ENCODE assay signal across 8 cellular contexts in the genomic region with DNA sequence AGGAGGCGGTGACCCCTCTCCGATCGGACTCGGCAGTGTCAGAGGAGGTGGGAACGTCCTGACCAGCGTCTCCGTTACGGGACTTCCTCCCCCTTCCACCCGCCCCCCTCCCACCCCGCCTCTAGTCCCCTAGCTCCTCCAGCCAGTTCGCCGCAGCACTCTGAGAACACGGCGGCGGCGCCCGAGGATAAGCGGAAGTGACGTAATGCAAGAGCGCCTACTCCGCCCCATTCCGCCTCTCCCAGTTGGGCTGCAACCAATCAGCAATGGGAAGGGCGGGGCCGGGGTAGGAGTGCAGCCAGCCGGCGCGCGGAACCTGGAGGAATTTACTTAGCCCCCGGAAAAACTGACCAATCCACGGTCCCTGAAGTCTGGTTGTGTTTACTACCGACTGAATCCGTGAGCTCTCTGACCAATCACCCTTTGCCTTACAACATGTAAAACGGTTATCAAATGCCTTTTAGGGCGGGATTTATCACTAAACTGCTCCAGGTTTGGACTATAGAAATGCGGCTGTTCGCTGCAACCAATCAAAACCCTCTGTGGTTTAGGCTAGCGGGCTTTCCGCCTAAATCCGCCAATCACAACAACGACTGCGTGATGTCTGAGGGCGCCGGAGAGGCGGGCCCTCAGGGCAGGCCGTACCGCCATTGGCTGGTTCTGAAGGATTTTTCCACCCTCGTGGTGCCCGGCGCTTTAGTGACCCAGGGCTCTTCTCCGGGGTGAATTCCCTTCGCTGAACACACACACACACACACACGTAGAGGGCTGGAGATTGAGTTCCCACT.
A peak's percentile ranks its signal among the peaks of the same experiment; 100 is the strongest.
DNase-seq lines count a peak whose midpoint lies in the region; ATAC-seq lines count a peak whose summit lies in the region.

A gene with protein sequence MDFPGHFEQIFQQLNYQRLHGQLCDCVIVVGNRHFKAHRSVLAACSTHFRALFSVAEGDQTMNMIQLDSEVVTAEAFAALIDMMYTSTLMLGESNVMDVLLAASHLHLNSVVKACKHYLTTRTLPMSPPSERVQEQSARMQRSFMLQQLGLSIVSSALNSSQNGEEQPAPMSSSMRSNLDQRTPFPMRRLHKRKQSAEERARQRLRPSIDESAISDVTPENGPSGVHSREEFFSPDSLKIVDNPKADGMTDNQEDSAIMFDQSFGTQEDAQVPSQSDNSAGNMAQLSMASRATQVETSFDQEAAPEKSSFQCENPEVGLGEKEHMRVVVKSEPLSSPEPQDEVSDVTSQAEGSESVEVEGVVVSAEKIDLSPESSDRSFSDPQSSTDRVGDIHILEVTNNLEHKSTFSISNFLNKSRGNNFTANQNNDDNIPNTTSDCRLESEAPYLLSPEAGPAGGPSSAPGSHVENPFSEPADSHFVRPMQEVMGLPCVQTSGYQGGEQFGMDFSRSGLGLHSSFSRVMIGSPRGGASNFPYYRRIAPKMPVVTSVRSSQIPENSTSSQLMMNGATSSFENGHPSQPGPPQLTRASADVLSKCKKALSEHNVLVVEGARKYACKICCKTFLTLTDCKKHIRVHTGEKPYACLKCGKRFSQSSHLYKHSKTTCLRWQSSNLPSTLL (minus strand): TSS at position 202 of the 788 bp plus-strand sequence. CDS start 22,899 bp downstream, outside the sequence.

- DNase-seq in AG08396 (ENCODE audit: low spot score) (peak; percentile 97), NCI-H446 (lab: John Stamatoyannopoulos, UW) (peak; percentile 96 to 100), cerebellar cortex (ENCODE audit: low spot score) (peak; percentile 100), islet precursor cell (peak; percentile 100)
- DNase-seq in activated CD4-positive, CD25-positive, alpha-beta regulatory T cell treated with anti-CD3 and anti-CD28 coated beads, Interleukin-2, amount 50 U/mL, for 16 hours (ENCODE audit: low read depth, low spot score) = peak; percentile 98
- peak; percentile 95 to 99 (median 98) for DNase-seq in stimulated activated CD4-positive, alpha-beta T cell treated with anti-CD3 and anti-CD28 coated beads, Interleukin-12 subunit alpha, Interleukin-12 subunit beta, amount 100 ng/mL, for 48 hours (ENCODE audit: low read depth in 2 of 3, low spot score in 1 of 3)

- ATAC-seq in GM19023 (IDR thresholded peaks at IDR 0.05; ENCODE audit: unreplicated experiment) = peak; percentile 79
- peak; percentile 78 for ATAC-seq in HG03342 (IDR thresholded peaks at IDR 0.05; ENCODE audit: unreplicated experiment)

Comparison
In these comparisons a context has a peak if more than half of its experiments do, and no peak if none do; other contexts are left out.
1. Peak in every context shown above with its lines: DNase-seq and ATAC-seq.